Comparison of ENCODE assay signal across 2 cellular contexts in the genomic region with DNA sequence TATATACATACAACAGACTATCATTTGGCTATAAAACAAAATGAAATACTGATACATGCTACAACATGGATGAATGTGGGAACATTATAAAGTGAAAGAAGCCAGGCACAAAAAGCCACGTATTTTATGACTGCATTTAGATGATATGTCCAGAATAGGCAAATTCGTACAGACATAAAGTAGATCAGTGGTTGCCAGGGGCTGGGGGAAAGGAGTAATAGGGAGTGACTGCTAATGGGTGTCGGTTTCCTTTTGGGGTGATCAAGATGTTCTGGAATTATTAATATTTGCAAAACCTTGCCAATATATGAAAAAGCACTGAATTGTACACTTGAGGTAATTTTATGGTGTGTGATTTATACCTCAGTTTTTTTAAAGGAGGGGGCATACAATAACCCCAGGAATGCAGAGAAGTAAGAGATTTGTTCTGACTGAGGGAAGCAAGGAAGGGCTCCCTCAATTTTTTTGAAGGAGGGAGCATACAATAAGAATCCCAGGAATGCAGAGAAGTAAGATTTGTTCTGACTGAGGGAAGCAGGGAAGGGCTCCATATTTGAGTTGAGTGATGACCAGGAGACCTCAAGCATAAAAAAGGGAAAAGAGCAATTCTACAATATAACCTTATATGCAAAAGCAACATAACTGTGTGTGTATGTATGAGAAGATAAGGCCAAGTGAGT.
A peak's percentile ranks its signal among the peaks of the same experiment; 100 is the strongest.
TF ChIP-seq lines count a peak whose summit lies in the region.

No MANE protein-coding gene starts in this region.

TF ChIP-seq in HepG2, 621 proteins besides CTCF, POLR2A, EP300 and RAD21 (continued from another document):
- TF ChIP-seq GPN1 (CRISPR knock-in tag; IDR thresholded peaks at IDR 0.05; ENCODE audit: borderline replicate concordance), result no peak
TF ChIP-seq in HepG2: peak in this region for 1.

TF ChIP-seq in Ishikawa, 13 proteins besides CTCF, POLR2A, EP300 and RAD21 (continued from another document):
- TF ChIP-seq, protein P1, sequence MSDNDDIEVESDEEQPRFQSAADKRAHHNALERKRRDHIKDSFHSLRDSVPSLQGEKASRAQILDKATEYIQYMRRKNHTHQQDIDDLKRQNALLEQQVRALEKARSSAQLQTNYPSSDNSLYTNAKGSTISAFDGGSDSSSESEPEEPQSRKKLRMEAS (IDR thresholded peaks at IDR 0.05), result no peak
- no peak for TF ChIP-seq NFIC (IDR thresholded peaks at IDR 0.05)
- TF ChIP-seq TCF12 (IDR thresholded peaks at IDR 0.05; ENCODE audit: low read depth), result no peak
- TF ChIP-seq TEAD4 (IDR thresholded peaks at IDR 0.05), result peak; percentile 33; the same call in 1 of the 2 replicates
- TF ChIP-seq, protein P2, sequence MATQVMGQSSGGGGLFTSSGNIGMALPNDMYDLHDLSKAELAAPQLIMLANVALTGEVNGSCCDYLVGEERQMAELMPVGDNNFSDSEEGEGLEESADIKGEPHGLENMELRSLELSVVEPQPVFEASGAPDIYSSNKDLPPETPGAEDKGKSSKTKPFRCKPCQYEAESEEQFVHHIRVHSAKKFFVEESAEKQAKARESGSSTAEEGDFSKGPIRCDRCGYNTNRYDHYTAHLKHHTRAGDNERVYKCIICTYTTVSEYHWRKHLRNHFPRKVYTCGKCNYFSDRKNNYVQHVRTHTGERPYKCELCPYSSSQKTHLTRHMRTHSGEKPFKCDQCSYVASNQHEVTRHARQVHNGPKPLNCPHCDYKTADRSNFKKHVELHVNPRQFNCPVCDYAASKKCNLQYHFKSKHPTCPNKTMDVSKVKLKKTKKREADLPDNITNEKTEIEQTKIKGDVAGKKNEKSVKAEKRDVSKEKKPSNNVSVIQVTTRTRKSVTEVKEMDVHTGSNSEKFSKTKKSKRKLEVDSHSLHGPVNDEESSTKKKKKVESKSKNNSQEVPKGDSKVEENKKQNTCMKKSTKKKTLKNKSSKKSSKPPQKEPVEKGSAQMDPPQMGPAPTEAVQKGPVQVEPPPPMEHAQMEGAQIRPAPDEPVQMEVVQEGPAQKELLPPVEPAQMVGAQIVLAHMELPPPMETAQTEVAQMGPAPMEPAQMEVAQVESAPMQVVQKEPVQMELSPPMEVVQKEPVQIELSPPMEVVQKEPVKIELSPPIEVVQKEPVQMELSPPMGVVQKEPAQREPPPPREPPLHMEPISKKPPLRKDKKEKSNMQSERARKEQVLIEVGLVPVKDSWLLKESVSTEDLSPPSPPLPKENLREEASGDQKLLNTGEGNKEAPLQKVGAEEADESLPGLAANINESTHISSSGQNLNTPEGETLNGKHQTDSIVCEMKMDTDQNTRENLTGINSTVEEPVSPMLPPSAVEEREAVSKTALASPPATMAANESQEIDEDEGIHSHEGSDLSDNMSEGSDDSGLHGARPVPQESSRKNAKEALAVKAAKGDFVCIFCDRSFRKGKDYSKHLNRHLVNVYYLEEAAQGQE (IDR thresholded peaks at IDR 0.05; ENCODE audit: low read depth), result no peak
TF ChIP-seq in Ishikawa: peak in this region for 1.
